Comparison of ENCODE assay signal across 8 cellular contexts in genomic region chr6:119333707-119334295, GRCh38. TPM values are rescaled to one million over a fixed set of nuclear protein-coding genes. Genes with fewer than 3 reads are reported as not detected.
DNase-seq lines count a peak whose midpoint lies in the region; ATAC-seq, FAIRE-seq and TF ChIP-seq lines count a peak whose summit lies in the region.

No MANE protein-coding gene starts in this region.

- TF ChIP-seq POLR2A in spleen (IDR thresholded peaks at IDR 0.05) (no peak), lower leg skin (IDR thresholded peaks at IDR 0.05) (no peak)

- TF ChIP-seq CTCF in D721Med (IDR thresholded peaks at IDR 0.05; ENCODE audit: insufficient read depth, missing control alignments) (peak; percentile 63), dorsolateral prefrontal cortex (IDR thresholded peaks at IDR 0.05 in 54 of 56, conservative IDR thresholded peaks at IDR 0.05 in 2 of 56; ENCODE audit: low read depth in 1 of 56, partially characterized antibody in 56 of 56) (peak in 45 of 56 donors; percentile 5 to 57 (median 38)), spleen (IDR thresholded peaks at IDR 0.05 in 8 of 11, conservative IDR thresholded peaks at IDR 0.05 in 3 of 11) (peak in 10 of 11 experiments; percentile 18 to 57 (median 44)), lower leg skin (IDR thresholded peaks at IDR 0.05) (no peak)

- H3K4me1 ChIP-seq in spleen = peaks cover 6 to 79% (median 42%) of the 10 kb centered on the region in 6 donors

- peak; percentile 48 for ATAC-seq in GM19463 (IDR thresholded peaks at IDR 0.05; ENCODE audit: unreplicated experiment)
- ATAC-seq in GM21515 (IDR thresholded peaks at IDR 0.05; ENCODE audit: unreplicated experiment) = no peak

- H3K4me3 ChIP-seq in dorsolateral prefrontal cortex = no peak overlapping the region
- H3K4me3 ChIP-seq in spleen = no peak overlapping the region
- no peak overlapping the region for H3K4me3 ChIP-seq in lower leg skin (ENCODE audit: low read depth, poor library complexity, severe bottlenecking)

- intact Hi-C loops in dorsolateral prefrontal cortex (cut with DNase I) (no loop called here), spleen (cut with DNase I; ENCODE audit: low total_unique reads) (no loop called here), lower leg skin (cut with DNase I; ENCODE audit: low total_unique reads) (no loop called here)

- no peaks in the 10 kb centered on the region for H3K9me3 ChIP-seq in spleen

- no peaks in the 10 kb centered on the region for H3K27me3 ChIP-seq in dorsolateral prefrontal cortex
- no peaks in the 10 kb centered on the region for H3K27me3 ChIP-seq in spleen (replicated peaks in 1 of 7)

- peaks cover 0 to 29% (median 0%) of the 10 kb centered on the region in 6 donors for H3K36me3 ChIP-seq in spleen

- H3K27ac ChIP-seq in dorsolateral prefrontal cortex = no peak overlapping the region
- no peak overlapping the region for H3K27ac ChIP-seq in spleen

- WGBS in spleen, 5 donors = 85 to 91% (median 86%) methylated on average over 3 of the region's 3 CpGs
- 79 to 82% methylated on average over 3 of the region's 3 CpGs for WGBS in lower leg skin, 2 donors

- DNase-seq in D721Med (ENCODE audit: insufficient read length, low spot score) = no peak
- DNase-seq in NCI-H2029 treated with DMSO at 0.1 percent for 48 hours (lab: John Stamatoyannopoulos, UW) = peak; percentile 50
- DNase-seq in dorsolateral prefrontal cortex = no peak
- no peak for DNase-seq in spleen
- no peak for DNase-seq in stimulated activated CD4-positive, alpha-beta T cell treated with anti-CD3 and anti-CD28 coated beads, Interleukin-2, amount 100 ng/mL, for 24 hours
- DNase-seq in lower leg skin (ENCODE audit: low spot score in 2 of 2) = no peak

- FAIRE-seq in D721Med (lab: Jason Lieb, UNC) = no peak

RNA-seq across cellular contexts. Expression of gene MAN1A1, which starts 15.8 kb away (rescaled TPM):
- total RNA-seq in dorsolateral prefrontal cortex (10 to 100 TPM in 106 of 120 experiments, 1 to 10 TPM in 14; 5.8 to 40.2 (median 14.5) TPM), spleen (100 to 1,000 TPM in 4 of 7 donors, 10 to 100 TPM in 3; 58.3 to 148 (median 115) TPM), lower leg skin (10 to 100 TPM; 33.5 to 85.7 (median 37.1) TPM)
- polyA plus RNA-seq in spleen = 10 to 100 TPM in 2 of 3 donors, 1 to 10 TPM in 1; 6.0 to 15.2 (median 13.7) TPM

Comparison
In these comparisons a context has a peak if more than half of its experiments do, and no peak if none do; other contexts are left out.
1. CTCF ChIP-seq: peak in D721Med (single experiment), dorsolateral prefrontal cortex (45 of 56) and spleen (10 of 11); none in lower leg skin (0 of 3).